Comparison of ENCODE assay signal across 8 cellular contexts in the genomic region with DNA sequence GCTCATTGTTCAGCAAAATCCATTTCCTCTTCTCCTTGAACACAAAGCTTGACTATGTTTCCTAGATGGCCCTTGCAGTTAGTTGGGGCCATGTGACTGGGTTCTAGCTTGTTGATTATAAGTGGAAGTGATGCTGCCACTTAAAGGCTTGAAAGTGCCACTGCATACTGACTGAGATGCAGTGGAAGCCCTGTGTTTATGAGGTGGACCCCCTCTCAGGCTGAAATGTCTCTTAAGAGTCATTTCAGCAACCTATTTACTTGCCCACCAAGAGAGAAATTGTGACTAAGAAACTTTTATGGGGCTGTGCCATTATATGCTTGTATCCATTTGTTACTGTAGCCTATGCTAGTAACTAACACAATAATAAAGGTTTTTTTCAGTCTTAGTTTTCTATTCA. TPM values are rescaled to one million over a fixed set of nuclear protein-coding genes. Genes with fewer than 3 reads are reported as not detected.
DNase-seq lines count a peak whose midpoint lies in the region; ATAC-seq and TF ChIP-seq lines count a peak whose summit lies in the region.

No MANE protein-coding gene starts in this region.

- ATAC-seq in GM18502 (IDR thresholded peaks at IDR 0.05; ENCODE audit: poor library complexity, unreplicated experiment), result no peak
- no peak for ATAC-seq in HG03095 (IDR thresholded peaks at IDR 0.05; ENCODE audit: unreplicated experiment)
- no peak for ATAC-seq in HG02763 (IDR thresholded peaks at IDR 0.05; ENCODE audit: unreplicated experiment)

- TF ChIP-seq CTCF in LNCAP (IDR thresholded peaks at IDR 0.05), result peak; percentile 39; the same call in 1 of the 2 replicates

- peak; percentile 9 for DNase-seq in NOMO-1 treated with DMSO at 0.1 percent for 48 hours (lab: John Stamatoyannopoulos, UW; ENCODE audit: unreplicated experiment)
- DNase-seq in NOMO-1 treated with dmso at 0.1 percent for 144 hours (lab: John Stamatoyannopoulos, UW; ENCODE audit: unreplicated experiment), result no peak
- DNase-seq in central memory CD4-positive, alpha-beta T cell, result peak; percentile 13
- DNase-seq in lung microvascular endothelial cell (ENCODE audit: low read depth in 2 of 2), result peak; percentile 53 to 60

RNA-seq across cellular contexts. Expression of a gene that starts 8.4 kb away (rescaled TPM):
- total RNA-seq in lung microvascular endothelial cell, result 37.5 and 46.0 TPM in 2 replicates
